ENCODE assay signal across 8 cellular contexts in genomic region chr16:3149630-3150345, GRCh38. TPM values are rescaled to one million over a fixed set of nuclear protein-coding genes. Genes with fewer than 3 reads are reported as not detected.
DNase-seq lines count a peak whose midpoint lies in the region; ATAC-seq and TF ChIP-seq lines count a peak whose summit lies in the region.

No MANE protein-coding gene starts in this region.

- H3K27me3 ChIP-seq in RWPE2 (ENCODE audit: insufficient read depth, poor library complexity, severe bottlenecking), result no peaks in the 10 kb centered on the region
- H3K27me3 ChIP-seq in ascending aorta, result no peaks in the 10 kb centered on the region
- no peaks in the 10 kb centered on the region for H3K27me3 ChIP-seq in right atrium auricular region
- H3K27me3 ChIP-seq in parathyroid adenoma (ENCODE audit: control insufficient read depth, insufficient read depth, low read length), result no peaks in the 10 kb centered on the region

- peak; percentile 67 for TF ChIP-seq CTCF in RWPE2 (IDR thresholded peaks at IDR 0.05; ENCODE audit: poor library complexity, severe bottlenecking)
- TF ChIP-seq CTCF in ascending aorta (IDR thresholded peaks at IDR 0.05), result peak in 2 of 3 experiments; percentile 40 to 44
- TF ChIP-seq CTCF in right atrium auricular region (IDR thresholded peaks at IDR 0.05), result peak; percentile 29 to 69
- TF ChIP-seq CTCF in parathyroid adenoma (IDR thresholded peaks at IDR 0.05), result no peak

- intact Hi-C loops in ascending aorta (cut with DNase I), result loop anchor here (1.0 to 10.0 kb wide), 6 partner anchors 9 to 615 kb away; partner anchors contain the start of genes CEMP1, PDPK1 and ZNF263

- no peaks in the 10 kb centered on the region for H3K79me2 ChIP-seq in parathyroid adenoma

- H3K9me3 ChIP-seq in RWPE2 (ENCODE audit: severe bottlenecking) (no peaks in the 10 kb centered on the region), ascending aorta (no peaks in the 10 kb centered on the region), right atrium auricular region (no peaks in the 10 kb centered on the region), parathyroid adenoma (ENCODE audit: control insufficient read depth, low read length) (no peaks in the 10 kb centered on the region)

- peak overlapping the region; percentile 79 for H3K4me2 ChIP-seq in parathyroid adenoma (ENCODE audit: low read length)

- H3K36me3 ChIP-seq in RWPE2 (ENCODE audit: low read depth), result no peaks in the 10 kb centered on the region
- H3K36me3 ChIP-seq in ascending aorta, result no peaks in the 10 kb centered on the region
- no peaks in the 10 kb centered on the region for H3K36me3 ChIP-seq in right atrium auricular region
- no peaks in the 10 kb centered on the region for H3K36me3 ChIP-seq in parathyroid adenoma (ENCODE audit: control insufficient read depth, insufficient read depth, low read length)

- H3K4me3 ChIP-seq in RWPE2 (ENCODE audit: severe bottlenecking) (peak overlapping the region; percentile 51), ascending aorta (peak overlapping the region; percentile 76), right atrium auricular region (peak overlapping the region; percentile 65 to 76), parathyroid adenoma (ENCODE audit: low read depth, low read length) (peak overlapping the region; percentile 66)

- peak overlapping the region; percentile 69 for H3K27ac ChIP-seq in RWPE2 (ENCODE audit: poor library complexity, severe bottlenecking)
- H3K27ac ChIP-seq in ascending aorta, result peak overlapping the region; percentile 79 to 86
- H3K27ac ChIP-seq in right atrium auricular region, result peak overlapping the region; percentile 88 to 91
- peak overlapping the region; percentile 66 for H3K27ac ChIP-seq in parathyroid adenoma

- peak overlapping the region; percentile 74 for H3K9ac ChIP-seq in parathyroid adenoma

- peak; percentile 26 for ATAC-seq in HG03432 (IDR thresholded peaks at IDR 0.05; ENCODE audit: unreplicated experiment)
- peak; percentile 17 for ATAC-seq in RWPE2 (ENCODE audit: low read depth)
- no peak for ATAC-seq in HG02981 (IDR thresholded peaks at IDR 0.05; ENCODE audit: unreplicated experiment)

- DNase-seq in NCI-H2227 (lab: John Stamatoyannopoulos, UW; ENCODE audit: unreplicated experiment), result peak; percentile 73
- DNase-seq in NCI-H2227 treated with DMSO at 0.1 percent for 48 hours (lab: John Stamatoyannopoulos, UW), result no peak
- no peak for DNase-seq in RWPE2 (ENCODE audit: low spot score)
- DNase-seq in ascending aorta (ENCODE audit: low spot score in 2 of 2), result peak in 1 of 2 donors; percentile 79
- peak; percentile 77 for DNase-seq in right atrium auricular region (ENCODE audit: low spot score)

- H3K4me1 ChIP-seq in RWPE2 (ENCODE audit: insufficient read depth, poor library complexity, severe bottlenecking), result no peaks in the 10 kb centered on the region
- peaks cover 0 to 15% of the 10 kb centered on the region in 2 donors for H3K4me1 ChIP-seq in ascending aorta
- H3K4me1 ChIP-seq in right atrium auricular region, result peaks cover 0 to 27% of the 10 kb centered on the region in 2 donors
- H3K4me1 ChIP-seq in parathyroid adenoma, result peaks cover 2% of the 10 kb centered on the region

- peak overlapping the region; percentile 93 for H2AFZ ChIP-seq in parathyroid adenoma

RNA-seq across cellular contexts. Expression of gene ZNF213, which starts 15.0 kb away (rescaled TPM):
- 25.3 TPM for total RNA-seq in ascending aorta
- total RNA-seq in right atrium auricular region, result 1 to 10 TPM; 7.3 to 7.9 TPM

RNA-seq across cellular contexts. Expression of gene ZNF205, which starts 37.4 kb away (rescaled TPM):
- total RNA-seq in ascending aorta (49.8 TPM), right atrium auricular region (10 to 100 TPM; 10.5 to 12.4 TPM)

RNA-seq across cellular contexts. Expression of gene OR1F1, which starts 38.2 kb away (rescaled TPM):
- total RNA-seq in ascending aorta (not detected), right atrium auricular region (not detected)

RNA-seq across cellular contexts. Expression of gene ZSCAN10, which starts 50.7 kb away (rescaled TPM):
- total RNA-seq in ascending aorta (not detected), right atrium auricular region (not detected)

Comparison
In these comparisons a context has a peak if more than half of its experiments do, and no peak if none do; other contexts are left out.
1. DNase-seq: peak in NCI-H2227 (single experiment) and right atrium auricular region (single experiment); none in NCI-H2227 treated with DMSO at 0.1 percent for 48 hours (single experiment) and RWPE2 (single experiment).
2. Peak in every context shown above with its lines, with median percentiles within 50 percentile points of each other: H3K27ac ChIP-seq and H3K4me3 ChIP-seq.